Comparison of ENCODE assay signal across 9 cellular contexts in genomic region chr14:61460853-61461611, GRCh38.
A peak's percentile ranks its signal among the peaks of the same experiment; 100 is the strongest.
DNase-seq lines count a peak whose midpoint lies in the region; ATAC-seq and TF ChIP-seq lines count a peak whose summit lies in the region.
"Had no signal": no experiment of that assay in that cellular context is flagged by ENCODE, and none has a peak within 500 bp of the region (broad histone marks: within the 10 kb centered on the region; RNA-seq: fewer than 3 reads in every experiment).

No MANE protein-coding gene starts in this region.

- no peak overlapping the region for H3K4me3 ChIP-seq in WERI-Rb-1 (ENCODE audit: low read depth, low read length)
- H3K4me3 ChIP-seq: pancreas had no signal

- POLR2A ChIA-PET in CD4-positive, alpha-beta T cell (lab: Charles Lee) = interaction anchor here (0.5 to 1.2 kb wide), 3 partner anchors 11 to 376 kb away, joined by 3 read pairs; no protein-coding TSS in a partner anchor

- no peaks in the 10 kb centered on the region for H3K27me3 ChIP-seq in CD4-positive, alpha-beta T cell (ENCODE audit: control insufficient read depth, insufficient read depth, low read length)
- H3K27me3 ChIP-seq in WERI-Rb-1 (ENCODE audit: insufficient read depth, low read depth, severe bottlenecking) = no peaks in the 10 kb centered on the region
- H3K27me3 ChIP-seq: pancreas had no signal

- peak overlapping the region; percentile 13 for H3K4me3 Mint-ChIP-seq in CD4-positive, alpha-beta T cell
- H3K4me3 Mint-ChIP-seq in activated CD4-positive, alpha-beta T cell treated with anti-CD3 and anti-CD28 coated beads, Interleukin-2, amount 10 ng/mL, durations not matched to agents 24 days and 14 days = peak overlapping the region; percentile 38

- H3K9me3 Mint-ChIP-seq in CD4-positive, alpha-beta T cell = no peaks in the 10 kb centered on the region
- H3K9me3 Mint-ChIP-seq in activated CD4-positive, alpha-beta T cell treated with anti-CD3 and anti-CD28 coated beads, Interleukin-2, amount 10 ng/mL, durations not matched to agents 24 days and 14 days = peaks cover 4% of the 10 kb centered on the region

- intact Hi-C loops in CD4-positive, alpha-beta T cell (cut with DNase I, micrococcal nuclease) = loop anchor here (1.0 to 5.0 kb wide), 6 partner anchors 11 to 666 kb away; no protein-coding TSS in a partner anchor
- intact Hi-C loops in activated CD4-positive, alpha-beta T cell treated with anti-CD3 and anti-CD28 coated beads, Interleukin-2, amount 10 ng/mL, durations not matched to agents 24 days and 14 days (cut with micrococcal nuclease) = loop anchor here (1.0 to 2.0 kb wide), 3 partner anchors 270 to 666 kb away; no protein-coding TSS in a partner anchor

- peak; percentile 67 for ATAC-seq in CD4-positive, alpha-beta T cell (ENCODE audit: poor library complexity)
- no peak for ATAC-seq in HG03139 (IDR thresholded peaks at IDR 0.05; ENCODE audit: unreplicated experiment)

- peak overlapping the region; percentile 51 for H3K27ac ChIP-seq in CD4-positive, alpha-beta T cell (ENCODE audit: low read depth, low read length)
- H3K27ac ChIP-seq in KOPT-K1 (ENCODE audit: low read depth, low read length, poor library complexity, severe bottlenecking) = peak overlapping the region; percentile 69
- no peak overlapping the region for H3K27ac ChIP-seq in WERI-Rb-1
- H3K27ac ChIP-seq: pancreas had no signal

- peaks cover 99% of the 10 kb centered on the region for H3K36me3 Mint-ChIP-seq in CD4-positive, alpha-beta T cell (ENCODE audit: low read depth)
- peaks cover 85% of the 10 kb centered on the region for H3K36me3 Mint-ChIP-seq in activated CD4-positive, alpha-beta T cell treated with anti-CD3 and anti-CD28 coated beads, Interleukin-2, amount 10 ng/mL, durations not matched to agents 24 days and 14 days (ENCODE audit: low read depth)

- H3K27me3 Mint-ChIP-seq in CD4-positive, alpha-beta T cell = no peaks in the 10 kb centered on the region
- no peaks in the 10 kb centered on the region for H3K27me3 Mint-ChIP-seq in activated CD4-positive, alpha-beta T cell treated with anti-CD3 and anti-CD28 coated beads, Interleukin-2, amount 10 ng/mL, durations not matched to agents 24 days and 14 days

- CTCF ChIA-PET in CD4-positive, alpha-beta T cell (lab: Charles Lee) = interaction anchor here (0.8 to 2.2 kb wide), 6 partner anchors 10 to 181 kb away, joined by 3 to 13 read pairs (median 4); partner anchors contain the start of gene TMEM30B

- H3K4me1 Mint-ChIP-seq in CD4-positive, alpha-beta T cell (ENCODE audit: low read depth) = peaks cover 80% of the 10 kb centered on the region
- H3K4me1 Mint-ChIP-seq in activated CD4-positive, alpha-beta T cell treated with anti-CD3 and anti-CD28 coated beads, Interleukin-2, amount 10 ng/mL, durations not matched to agents 24 days and 14 days = peaks cover 54% of the 10 kb centered on the region

- H3K9me3 ChIP-seq in CD4-positive, alpha-beta T cell (ENCODE audit: control insufficient read depth, low read length) = no peaks in the 10 kb centered on the region
- H3K9me3 ChIP-seq in KOPT-K1 (ENCODE audit: insufficient read depth, low read length, poor library complexity, severe bottlenecking) = no peaks in the 10 kb centered on the region
- no peaks in the 10 kb centered on the region for H3K9me3 ChIP-seq in WERI-Rb-1 (ENCODE audit: severe bottlenecking)
- H3K9me3 ChIP-seq: pancreas had no signal

- H3K36me3 ChIP-seq in KOPT-K1 (ENCODE audit: insufficient read depth, low read length) (peaks cover 97% of the 10 kb centered on the region), WERI-Rb-1 (no peaks in the 10 kb centered on the region)
- H3K36me3 ChIP-seq: pancreas had no signal

- no peak for TF ChIP-seq CTCF in CD4-positive, alpha-beta T cell (IDR thresholded peaks at IDR 0.05)
- TF ChIP-seq CTCF in WERI-Rb-1 (IDR thresholded peaks at IDR 0.05; ENCODE audit: low read depth, low read length) = no peak

- H3K27ac Mint-ChIP-seq in CD4-positive, alpha-beta T cell = peak overlapping the region; percentile 73
- peak overlapping the region; percentile 91 for H3K27ac Mint-ChIP-seq in activated CD4-positive, alpha-beta T cell treated with anti-CD3 and anti-CD28 coated beads, Interleukin-2, amount 10 ng/mL, durations not matched to agents 24 days and 14 days

- peak in 4 of 10 experiments; percentile 37 to 54 (median 45) for DNase-seq in CD4-positive, alpha-beta T cell
- peak; percentile 75 for DNase-seq in activated CD4-positive, alpha-beta T cell treated with anti-CD3 and anti-CD28 coated beads, Interleukin-2, amount 10 ng/mL, durations not matched to agents 24 days and 14 days
- peak; percentile 32 for DNase-seq in glomerular visceral epithelial cell (ENCODE audit: extremely low spot score)
- no peak for DNase-seq in A172 (ENCODE audit: low spot score)
- no peak for DNase-seq in foreskin melanocyte
- DNase-seq in WERI-Rb-1 = no peak

Comparison
In these comparisons a context has a peak if more than half of its experiments do, and no peak if none do; other contexts are left out.
1. DNase-seq: peak in activated CD4-positive, alpha-beta T cell treated with anti-CD3 and anti-CD28 coated beads, Interleukin-2, amount 10 ng/mL, durations not matched to agents 24 days and 14 days (single experiment) and glomerular visceral epithelial cell (single experiment); none in A172 (single experiment), foreskin melanocyte (single experiment) and WERI-Rb-1 (single experiment).